ENCODE assay signal across 8 cellular contexts in the genomic region with DNA sequence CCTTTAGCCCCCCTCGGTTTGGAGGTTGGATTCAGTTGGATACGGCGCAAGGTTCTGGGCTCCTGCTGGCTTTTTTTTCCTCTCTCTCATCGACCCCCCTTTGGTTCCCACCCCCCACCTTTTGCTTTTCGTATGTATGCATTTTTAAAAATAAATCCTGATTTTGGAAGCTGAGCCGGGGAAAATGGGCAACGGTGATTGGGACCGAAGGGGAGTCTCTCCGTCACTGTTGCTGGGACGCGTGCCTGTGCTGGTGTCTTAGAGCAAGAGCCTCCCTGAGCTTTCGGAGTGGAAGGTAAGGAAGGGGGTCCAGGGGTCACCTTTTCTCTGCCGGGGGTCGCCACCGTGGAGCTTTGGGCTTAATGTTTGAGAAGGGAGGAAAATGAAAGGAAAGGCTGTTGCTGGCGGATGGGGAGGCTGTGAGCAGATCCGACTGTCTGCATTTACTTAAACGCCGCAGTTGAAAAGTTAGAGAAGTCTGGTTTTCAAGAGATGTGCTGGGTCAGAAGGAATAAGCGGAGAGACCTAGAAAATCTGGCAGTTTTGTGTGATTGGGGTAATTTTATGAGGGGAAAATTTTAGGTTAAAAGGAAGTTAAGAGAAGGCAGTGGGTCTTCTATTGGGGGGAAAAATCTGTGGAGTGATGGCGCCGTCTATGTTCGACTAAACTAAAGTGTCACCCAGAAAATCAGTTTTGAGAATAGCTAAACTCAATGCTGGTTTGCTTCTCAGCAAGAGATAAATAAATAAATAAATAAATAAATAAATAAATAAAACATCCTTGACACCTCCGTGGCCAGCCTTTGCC. TPM values are rescaled to one million over a fixed set of nuclear protein-coding genes. Genes with fewer than 3 reads are reported as not detected.
A peak's percentile ranks its signal among the peaks of the same experiment; 100 is the strongest.
DNase-seq lines count a peak whose midpoint lies in the region; ATAC-seq, FAIRE-seq and TF ChIP-seq lines count a peak whose summit lies in the region.

No MANE protein-coding gene starts in this region.

- DNase-seq in Right ventricle myocardium superior (peak; percentile 51), Right ventricle myocardium inferior (ENCODE audit: missing footprints) (no peak), esophagus muscularis mucosa (ENCODE audit: extremely low spot score) (no peak), nephron progenitor cell (peak; percentile 35), GM12892 (ENCODE audit: insufficient read length) (no peak)
- no peak for DNase-seq in effector CD4-positive, alpha-beta T cell

- TF ChIP-seq EP300 in esophagus muscularis mucosa (IDR thresholded peaks at IDR 0.05): no peak

- 1% methylated on average over 24 of the region's 24 CpGs for WGBS in esophagus muscularis mucosa

- peak overlapping the region; percentile 68 to 85 (median 70) for H3K4me3 ChIP-seq in esophagus muscularis mucosa

- H3K27me3 Mint-ChIP-seq in nephron progenitor cell (ENCODE audit: low read depth, poor library complexity): peaks cover 92% of the 10 kb centered on the region

- ATAC-seq in Right ventricle myocardium superior (ENCODE audit: poor library complexity) (no peak), Right ventricle myocardium inferior (no peak), SK-N-SH treated with all-trans-retinoic acid at 6 μM for 48 hours (peak; percentile 36), GM19324 (IDR thresholded peaks at IDR 0.05; ENCODE audit: low FRiP score, unreplicated experiment) (no peak)

- H3K4me3 Mint-ChIP-seq in nephron progenitor cell: peak overlapping the region; percentile 94

- intact Hi-C loops in Right ventricle myocardium superior (cut with DNase I): loop anchor here (5.0 kb wide), 1 partner anchor 126 kb away; no protein-coding TSS in a partner anchor
- intact Hi-C loops in Right ventricle myocardium inferior (cut with DNase I): loop anchor here (5.0 kb wide), 2 partner anchors 331 to 1471 kb away; no protein-coding TSS in a partner anchor
- intact Hi-C loops in esophagus muscularis mucosa (cut with DNase I): loop anchor here (5.0 kb wide), 2 partner anchors 141 to 331 kb away; no protein-coding TSS in a partner anchor

- no peaks in the 10 kb centered on the region for H3K36me3 Mint-ChIP-seq in nephron progenitor cell (ENCODE audit: low read depth)

- TF ChIP-seq POLR2A in esophagus muscularis mucosa (IDR thresholded peaks at IDR 0.05; ENCODE audit: low read depth): no peak
- TF ChIP-seq POLR2A in GM12892 (IDR thresholded peaks at IDR 0.05; ENCODE audit: low read depth, low read length): no peak

- no peak for TF ChIP-seq CTCF in esophagus muscularis mucosa (IDR thresholded peaks at IDR 0.05)
- TF ChIP-seq CTCF in nephron progenitor cell (IDR thresholded peaks at IDR 0.05): no peak

- H3K4me1 Mint-ChIP-seq in nephron progenitor cell: peaks cover 48% of the 10 kb centered on the region

- no peaks in the 10 kb centered on the region for H3K9me3 Mint-ChIP-seq in nephron progenitor cell

- peaks cover 0 to 27% (median 5%) of the 10 kb centered on the region in 4 donors for H3K27me3 ChIP-seq in esophagus muscularis mucosa

- no peak overlapping the region for H3K27ac Mint-ChIP-seq in nephron progenitor cell

- peaks cover 0 to 28% (median 24%) of the 10 kb centered on the region in 4 donors for H3K4me1 ChIP-seq in esophagus muscularis mucosa

- H3K27ac ChIP-seq in esophagus muscularis mucosa (replicated peaks in 1 of 4): peak overlapping the region; percentile 69 to 80 (median 76)

- FAIRE-seq in GM12892 (lab: Jason Lieb, UNC): no peak

- H3K9me3 ChIP-seq in esophagus muscularis mucosa: no peaks in the 10 kb centered on the region

- no peaks in the 10 kb centered on the region for H3K36me3 ChIP-seq in esophagus muscularis mucosa

TF ChIP-seq in SK-N-SH treated with all-trans-retinoic acid at 6 μM for 48 hours, 23 proteins besides CTCF, POLR2A, EP300 and RAD21:
- TF ChIP-seq ARNTL (CRISPR knock-in tag; IDR thresholded peaks at IDR 0.05; ENCODE audit: borderline replicate concordance, low read depth): no peak
- no peak for TF ChIP-seq PPARA (CRISPR knock-in tag; IDR thresholded peaks at IDR 0.05; ENCODE audit: borderline replicate concordance)
- TF ChIP-seq, protein P1, sequence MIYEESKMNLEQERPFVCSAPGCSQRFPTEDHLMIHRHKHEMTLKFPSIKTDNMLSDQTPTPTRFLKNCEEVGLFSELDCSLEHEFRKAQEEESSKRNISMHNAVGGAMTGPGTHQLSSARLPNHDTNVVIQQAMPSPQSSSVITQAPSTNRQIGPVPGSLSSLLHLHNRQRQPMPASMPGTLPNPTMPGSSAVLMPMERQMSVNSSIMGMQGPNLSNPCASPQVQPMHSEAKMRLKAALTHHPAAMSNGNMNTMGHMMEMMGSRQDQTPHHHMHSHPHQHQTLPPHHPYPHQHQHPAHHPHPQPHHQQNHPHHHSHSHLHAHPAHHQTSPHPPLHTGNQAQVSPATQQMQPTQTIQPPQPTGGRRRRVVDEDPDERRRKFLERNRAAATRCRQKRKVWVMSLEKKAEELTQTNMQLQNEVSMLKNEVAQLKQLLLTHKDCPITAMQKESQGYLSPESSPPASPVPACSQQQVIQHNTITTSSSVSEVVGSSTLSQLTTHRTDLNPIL (CRISPR knock-in tag; IDR thresholded peaks at IDR 0.05; ENCODE audit: low read depth): no peak
- TF ChIP-seq ZC3H10 (CRISPR knock-in tag; IDR thresholded peaks at IDR 0.05): no peak
- TF ChIP-seq BACH2 (CRISPR knock-in tag; IDR thresholded peaks at IDR 0.05; ENCODE audit: borderline replicate concordance): no peak
TF ChIP-seq in SK-N-SH treated with all-trans-retinoic acid at 6 μM for 48 hours: peak in this region for 0.

RNA-seq across cellular contexts. Expression of a gene that starts 0.8 kb away (rescaled TPM):
- total RNA-seq in Right ventricle myocardium superior (2.0 TPM), Right ventricle myocardium inferior (1.7 TPM), esophagus muscularis mucosa (1 to 10 TPM; 4.9 to 6.3 (median 5.8) TPM)
- not detected for polyA plus RNA-seq in GM12892 (2012; ENCODE audit: missing spikeins)

Comparison
In these comparisons a context has a peak if more than half of its experiments do, and no peak if none do; other contexts are left out.
1. DNase-seq: peak in Right ventricle myocardium superior (single experiment) and nephron progenitor cell (single experiment); none in Right ventricle myocardium inferior (single experiment), esophagus muscularis mucosa (single experiment), GM12892 (single experiment) and effector CD4-positive, alpha-beta T cell (single experiment).